ENCODE assay signal across 1 cellular context in the genomic region with DNA sequence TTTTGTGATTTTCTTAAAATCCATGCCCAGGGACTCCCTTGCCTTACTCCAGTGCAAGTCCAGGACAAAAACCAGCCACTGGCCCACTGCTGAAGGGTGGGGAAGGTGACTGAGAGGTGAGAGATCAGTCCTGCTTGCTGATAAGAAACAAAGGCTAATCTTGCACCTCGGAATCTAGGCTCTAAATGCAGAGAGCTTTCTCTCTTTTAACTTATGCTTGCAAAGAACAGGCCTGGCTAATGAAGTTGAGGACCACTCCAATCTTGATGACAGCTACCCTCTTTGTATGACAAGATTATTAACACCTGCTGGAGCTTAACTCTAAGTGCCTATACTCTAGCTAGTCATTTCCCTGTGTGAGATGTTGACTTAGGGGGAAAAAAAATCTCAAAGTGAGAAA.
TF ChIP-seq lines count a peak whose summit lies in the region.

No MANE protein-coding gene starts in this region.

TF ChIP-seq in IMR-90, 13 proteins besides CTCF, POLR2A, EP300 and RAD21 (continued from another document):
- TF ChIP-seq, protein P1, sequence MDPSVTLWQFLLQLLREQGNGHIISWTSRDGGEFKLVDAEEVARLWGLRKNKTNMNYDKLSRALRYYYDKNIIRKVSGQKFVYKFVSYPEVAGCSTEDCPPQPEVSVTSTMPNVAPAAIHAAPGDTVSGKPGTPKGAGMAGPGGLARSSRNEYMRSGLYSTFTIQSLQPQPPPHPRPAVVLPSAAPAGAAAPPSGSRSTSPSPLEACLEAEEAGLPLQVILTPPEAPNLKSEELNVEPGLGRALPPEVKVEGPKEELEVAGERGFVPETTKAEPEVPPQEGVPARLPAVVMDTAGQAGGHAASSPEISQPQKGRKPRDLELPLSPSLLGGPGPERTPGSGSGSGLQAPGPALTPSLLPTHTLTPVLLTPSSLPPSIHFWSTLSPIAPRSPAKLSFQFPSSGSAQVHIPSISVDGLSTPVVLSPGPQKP (IDR thresholded peaks at IDR 0.05; ENCODE audit: borderline replicate concordance, low read depth, low read length): no peak
- TF ChIP-seq RCOR1 (IDR thresholded peaks at IDR 0.05; ENCODE audit: insufficient replicate concordance, low read length) (no peak), RFX5 (IDR thresholded peaks at IDR 0.05; ENCODE audit: low read depth, low read length) (no peak), CHD1 (IDR thresholded peaks at IDR 0.05; ENCODE audit: low read depth, low read length) (no peak), NFE2L2 (IDR thresholded peaks at IDR 0.05; ENCODE audit: low read depth, low read length) (no peak), MAFK (IDR thresholded peaks at IDR 0.05; ENCODE audit: low read depth, low read length) (no peak), SMC3 (IDR thresholded peaks at IDR 0.05; ENCODE audit: low read depth, low read length) (no peak)
- TF ChIP-seq, protein P2, sequence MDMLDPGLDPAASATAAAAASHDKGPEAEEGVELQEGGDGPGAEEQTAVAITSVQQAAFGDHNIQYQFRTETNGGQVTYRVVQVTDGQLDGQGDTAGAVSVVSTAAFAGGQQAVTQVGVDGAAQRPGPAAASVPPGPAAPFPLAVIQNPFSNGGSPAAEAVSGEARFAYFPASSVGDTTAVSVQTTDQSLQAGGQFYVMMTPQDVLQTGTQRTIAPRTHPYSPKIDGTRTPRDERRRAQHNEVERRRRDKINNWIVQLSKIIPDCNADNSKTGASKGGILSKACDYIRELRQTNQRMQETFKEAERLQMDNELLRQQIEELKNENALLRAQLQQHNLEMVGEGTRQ (IDR thresholded peaks at IDR 0.05; ENCODE audit: low read depth, low read length): no peak
